In the genomic region with DNA sequence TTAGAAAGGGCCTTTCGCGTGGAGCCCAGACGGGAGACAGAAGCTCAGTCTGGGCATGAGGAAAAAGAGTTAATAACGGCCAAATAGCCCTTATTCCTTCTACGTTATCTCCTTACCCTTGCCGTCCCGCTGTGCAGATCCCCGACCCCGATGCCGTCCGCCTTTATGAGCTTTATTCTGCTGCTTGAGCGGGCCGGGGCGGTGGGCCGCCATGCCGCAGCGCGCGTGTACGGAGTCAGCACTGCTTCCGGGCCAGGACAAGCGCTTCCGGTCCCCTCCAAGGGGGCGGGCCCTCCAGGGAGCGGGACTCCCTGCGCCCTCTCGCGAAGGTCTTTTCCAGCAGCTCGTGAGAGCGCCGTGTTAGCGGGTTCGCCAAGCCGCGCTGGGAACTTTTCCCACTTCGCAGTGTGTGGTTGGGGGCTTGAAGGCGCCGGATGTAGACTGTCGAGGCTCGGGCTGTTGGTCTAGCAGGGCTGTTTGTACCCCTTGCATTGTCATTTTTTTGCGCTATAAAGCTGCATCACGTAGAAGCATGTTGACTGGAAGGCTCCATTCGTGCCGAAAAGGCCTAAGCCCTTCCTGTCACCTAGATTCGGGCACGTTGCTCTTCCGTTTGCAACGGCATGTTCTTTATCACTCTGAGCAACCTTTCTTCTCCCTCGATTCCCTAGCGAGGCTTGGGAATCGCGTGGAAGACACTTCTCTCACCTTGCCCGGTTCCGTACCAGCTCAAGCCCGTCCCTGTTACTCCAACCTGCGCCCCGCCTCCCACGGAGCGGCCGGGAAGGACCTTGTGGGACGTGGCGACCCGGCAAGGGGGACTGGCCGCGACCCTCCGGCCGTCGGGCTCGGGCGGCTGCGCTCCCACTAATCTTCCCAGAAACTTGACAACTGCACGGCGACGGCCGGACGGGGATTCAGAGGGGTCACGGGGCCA, we compare ENCODE assay signal across 8 cellular contexts. TPM values are rescaled to one million over a fixed set of nuclear protein-coding genes. Genes with fewer than 3 reads are reported as not detected.
A peak's percentile ranks its signal among the peaks of the same experiment; 100 is the strongest.
DNase-seq lines count a peak whose midpoint lies in the region; ATAC-seq and TF ChIP-seq lines count a peak whose summit lies in the region.

Gene TSR1, minus strand, starts transcription at position 243 of the 937 bp plus-strand sequence. Its CDS starts 30 bp downstream, at position 213.

- H4K5ac ChIP-seq in IMR-90 (ENCODE audit: low read depth, low read length) = peak within 1 kb of the TSS; percentile 85

- TF ChIP-seq CTCF in IMR-90 (conservative IDR thresholded peaks at IDR 0.05; ENCODE audit: low read depth, low read length) (peak; percentile 30; the same call in 1 of the 2 replicates), PC-9 (conservative IDR thresholded peaks at IDR 0.05) (0 out of 2 replicates have a peak, but pooled peaks have one; percentile 14)

- peak; percentile 26; the same call in 1 of the 2 replicates for TF ChIP-seq RAD21 in IMR-90 (IDR thresholded peaks at IDR 0.05; ENCODE audit: low read length)

- WGBS in IMR-90 (ENCODE audit: extremely low coverage in 2 of 2, insufficient read length in 1 of 2), 2 experiments = 2% methylated on average over 31 of the region's 77 CpGs; no CpG with 5 or more reads in 1 of the 2 experiments

- peak within 1 kb of the TSS; percentile 65 for H3K4me3 ChIP-seq in IMR-90 (ENCODE audit: insufficient read depth, low read depth, low read length)
- peak within 1 kb of the TSS; percentile 90 for H3K4me3 ChIP-seq in PC-9

- dilution Hi-C loops in IMR-90 (cut with HindIII; ENCODE audit: low sequenced_read_pairs, unreplicated experiment) = no loop called here

- peaks cover 9% of the 10 kb centered on the region; the same call in 1 of the 2 replicates for H3K9me1 ChIP-seq in IMR-90 (ENCODE audit: insufficient read depth, low read length)

- in situ Hi-C loops in IMR-90 (cut with MboI; ENCODE audit: low sequenced_read_pairs) = no loop called here

- BruUV-seq in IMR-90 (replicated peaks; lab: Mats Ljungman, UMichigan) (no TSS peak), PC-9 (replicated peaks; lab: Mats Ljungman, UMichigan) (TSS peak; percentile 47)

- peak within 1 kb of the TSS; percentile 38; the same call in 1 of the 2 replicates for H2BK120ac ChIP-seq in IMR-90 (ENCODE audit: low read depth, low read length)

- H3K79me2 ChIP-seq in PC-9 (ENCODE audit: low read depth) = peaks cover 53% of the 10 kb centered on the region

- H3K27me3 ChIP-seq in IMR-90 (ENCODE audit: control insufficient read depth, insufficient read depth, low read length) = no peaks in the 10 kb centered on the region
- H3K27me3 ChIP-seq in PC-9 (ENCODE audit: insufficient read depth, low read depth) = no peaks in the 10 kb centered on the region

- H2BK20ac ChIP-seq in IMR-90 (ENCODE audit: low read depth, low read length) = no peak within 1 kb of the TSS

- peak within 1 kb of the TSS; percentile 93 for H3K14ac ChIP-seq in IMR-90 (replicated peaks; ENCODE audit: low read depth, low read length)

- intact Hi-C loops in IMR-90 (cut with micrococcal nuclease) = loop anchor here (5.0 kb wide), 1 partner anchor 284 kb away; no protein-coding TSS in a partner anchor
- intact Hi-C loops in PC-9 (cut with micrococcal nuclease; ENCODE audit: unreplicated experiment) = loop anchor here (2.0 kb wide), 1 partner anchor 16 kb away; no protein-coding TSS in a partner anchor

- H4K20me1 ChIP-seq in IMR-90 (ENCODE audit: insufficient read depth, low read length) (peaks cover 15% of the 10 kb centered on the region), PC-9 (ENCODE audit: insufficient read depth) (peaks cover 10% of the 10 kb centered on the region; the same call in 1 of the 2 replicates)

- TF ChIP-seq POLR2A in IMR-90 (IDR thresholded peaks at IDR 0.05; ENCODE audit: low read depth, low read length) = peak; percentile 79

- peak within 1 kb of the TSS; percentile 92 for H3K4ac ChIP-seq in IMR-90 (ENCODE audit: low read depth, low read length)

- H3K23ac ChIP-seq in IMR-90 (ENCODE audit: low read depth, low read length) = peak within 1 kb of the TSS; percentile 98

- peak within 1 kb of the TSS; percentile 78 for H2BK5ac ChIP-seq in IMR-90 (ENCODE audit: low read depth, low read length, poor library complexity, severe bottlenecking)

- peak; percentile 75 for DNase-seq in DMS114 treated with DMSO at 0.1 percent for 48 hours (lab: John Stamatoyannopoulos, UW; ENCODE audit: unreplicated experiment)
- peak; percentile 88 for DNase-seq in IMR-90
- peak; percentile 79 to 89 for DNase-seq in PC-9
- DNase-seq in activated T-cell treated with anti-CD3 and anti-CD28 coated beads, Interleukin-2, amount 50 U/mL, for 48 hours = peak; percentile 93
- peak; percentile 93 for DNase-seq in myocyte (ENCODE audit: low read depth)
- DNase-seq in stimulated activated CD8-positive, alpha-beta memory T cell treated with anti-CD3 and anti-CD28 coated beads, Interleukin-7, amount 100 ng/mL, for 48 hours (ENCODE audit: extremely low read depth in 1 of 2, low read depth in 1 of 2) = peak; percentile 80 to 83

- peak within 1 kb of the TSS; percentile 96 for H3K4me2 ChIP-seq in IMR-90 (ENCODE audit: low read depth, low read length)
- peak within 1 kb of the TSS; percentile 100 for H3K4me2 ChIP-seq in PC-9

- H2AFZ ChIP-seq in IMR-90 (replicated peaks; ENCODE audit: low read length, poor library complexity) = peak within 1 kb of the TSS; percentile 98
- peak within 1 kb of the TSS; percentile 86 for H2AFZ ChIP-seq in PC-9

- peak within 1 kb of the TSS; percentile 39; the same call in 2 of the 3 replicates for H2BK15ac ChIP-seq in IMR-90 (ENCODE audit: low read depth, low read length)

- peak within 1 kb of the TSS; percentile 97 for H3K9ac ChIP-seq in IMR-90 (ENCODE audit: low read depth, low read length)

- H3K9me3 ChIP-seq in IMR-90 (ENCODE audit: control insufficient read depth, insufficient read depth, low read length) (no peaks in the 10 kb centered on the region), PC-9 (ENCODE audit: insufficient read depth, low read depth) (no peaks in the 10 kb centered on the region)

- H3K9me2 ChIP-seq in PC-9 (ENCODE audit: insufficient read depth) = no peaks in the 10 kb centered on the region

- H3K4me1 ChIP-seq in IMR-90 (ENCODE audit: control insufficient read depth, insufficient read depth, low read length) (peaks cover 11% of the 10 kb centered on the region), PC-9 (replicated peaks; ENCODE audit: insufficient read depth) (peaks cover 20% of the 10 kb centered on the region; the same call in 1 of the 2 replicates)

- peak within 1 kb of the TSS; percentile 84 for H3K27ac ChIP-seq in IMR-90 (ENCODE audit: insufficient read depth, low read length)
- H3K27ac ChIP-seq in PC-9 = peak within 1 kb of the TSS; percentile 54

- H3K36me3 ChIP-seq in IMR-90 (ENCODE audit: control insufficient read depth, insufficient read depth, low read length) = peaks cover 20% of the 10 kb centered on the region
- H3K36me3 ChIP-seq in PC-9 (ENCODE audit: low read depth) = peaks cover 37% of the 10 kb centered on the region

- peak within 1 kb of the TSS; percentile 87 for H4K91ac ChIP-seq in IMR-90 (ENCODE audit: insufficient read depth, low read depth, low read length)

- POLR2A ChIA-PET in IMR-90 (lab: Charles Lee; ENCODE audit: unreplicated experiment) (no interaction called here), PC-9 (lab: Charles Lee; ENCODE audit: unreplicated experiment) (interaction anchor here (0.5 to 1.3 kb wide), 8 partner anchors 11 to 652 kb away, joined by 3 to 18 read pairs (median 4); partner anchors contain the start of gene SRR)

- peak within 1 kb of the TSS; percentile 91 for H3K56ac ChIP-seq in IMR-90 (ENCODE audit: extremely low read depth, insufficient read depth, low read length)

- peak within 1 kb of the TSS; percentile 90 to 100 for H4K8ac ChIP-seq in IMR-90 (ENCODE audit: low read depth in 2 of 2, low read length in 2 of 2)

- H2AK9ac ChIP-seq in IMR-90 (replicated peaks; ENCODE audit: low read depth, low read length, poor library complexity) = peak within 1 kb of the TSS; percentile 98

- H2AK5ac ChIP-seq in IMR-90 (ENCODE audit: low read depth, low read length) = peak within 1 kb of the TSS; percentile 99

- ATAC-seq in GM21515 (IDR thresholded peaks at IDR 0.05; ENCODE audit: unreplicated experiment) (peak; percentile 85), IMR-90 (ENCODE audit: low read depth) (peak; percentile 81), esophagus mucosa (peak; percentile 93)

- H3K18ac ChIP-seq in IMR-90 (ENCODE audit: low read depth, low read length) = peak within 1 kb of the TSS; percentile 30

- H3F3A ChIP-seq in PC-9 (ENCODE audit: insufficient read depth, low read depth) = peaks cover 29% of the 10 kb centered on the region; the same call in 1 of the 2 replicates

- CTCF ChIA-PET in IMR-90 (lab: Yijun Ruan, JAX) = interaction anchor here (0.8 to 1.4 kb wide), 3 partner anchors 12 to 283 kb away, joined by 3 to 4 read pairs (median 3); partner anchors contain the start of gene HIC1
- CTCF ChIA-PET in PC-9 (lab: Charles Lee) = interaction anchor here (0.5 to 3.1 kb wide), 5 partner anchors 10 to 105 kb away, joined by 3 to 33 read pairs (median 5); no protein-coding TSS in a partner anchor

- peaks cover 39 to 67% of the 10 kb centered on the region in 2 experiments for H3K79me1 ChIP-seq in IMR-90 (ENCODE audit: low read depth in 1 of 2, low read length in 2 of 2)

TF ChIP-seq in IMR-90, 13 proteins besides CTCF, POLR2A, EP300 and RAD21 (continues in another document):
- TF ChIP-seq FOS (IDR thresholded peaks at IDR 0.05; ENCODE audit: low read depth, low read length) (no peak), ELK1 (IDR thresholded peaks at IDR 0.05; ENCODE audit: borderline replicate concordance, low read depth, low read length) (no peak), CHD1 (IDR thresholded peaks at IDR 0.05; ENCODE audit: low read depth, low read length) (no peak), MAFK (IDR thresholded peaks at IDR 0.05; ENCODE audit: low read depth, low read length) (0 out of 2 replicates have a peak, but pooled peaks have one; percentile 19), RCOR1 (IDR thresholded peaks at IDR 0.05; ENCODE audit: insufficient replicate concordance, low read length) (no peak), SMC3 (IDR thresholded peaks at IDR 0.05; ENCODE audit: low read depth, low read length) (peak; percentile 35), NFE2L2 (IDR thresholded peaks at IDR 0.05; ENCODE audit: low read depth, low read length) (no peak)

RNA-seq across cellular contexts. Expression of gene TSR1, which starts in this region (rescaled TPM):
- 72.6 and 79.2 TPM in 2 replicates for total RNA-seq in IMR-90 (2012; rRNA removed)
- polyA plus RNA-seq in IMR-90 (2012; rRNA removed) = 21.0 and 22.6 TPM in 2 replicates
- polyA plus RNA-seq in IMR-90 (2012; cell fraction: cytosol; rRNA removed) = 7.4 and 11.3 TPM in 2 replicates
- polyA plus RNA-seq in IMR-90 (2012; cell fraction: nucleus; rRNA removed; ENCODE audit: low replicate concordance) = 17.2 and 31.2 TPM in 2 replicates
- total RNA-seq in PC-9 (2021) = 42.3 and 42.5 TPM in 2 replicates
- 24.5 TPM for total RNA-seq in esophagus mucosa
- total RNA-seq in myocyte = 56.9 and 60.3 TPM in 2 replicates
- 21.4 TPM for polyA plus RNA-seq in myocyte (2012)

Comparison
In these comparisons a context has a peak if more than half of its experiments do, and no peak if none do; other contexts are left out.
1. Peak in every context shown above with its lines: DNase-seq, ATAC-seq, H3K4me3 ChIP-seq and H3K27ac ChIP-seq.